ENCODE assay signal across 21 cellular contexts in the genomic region with DNA sequence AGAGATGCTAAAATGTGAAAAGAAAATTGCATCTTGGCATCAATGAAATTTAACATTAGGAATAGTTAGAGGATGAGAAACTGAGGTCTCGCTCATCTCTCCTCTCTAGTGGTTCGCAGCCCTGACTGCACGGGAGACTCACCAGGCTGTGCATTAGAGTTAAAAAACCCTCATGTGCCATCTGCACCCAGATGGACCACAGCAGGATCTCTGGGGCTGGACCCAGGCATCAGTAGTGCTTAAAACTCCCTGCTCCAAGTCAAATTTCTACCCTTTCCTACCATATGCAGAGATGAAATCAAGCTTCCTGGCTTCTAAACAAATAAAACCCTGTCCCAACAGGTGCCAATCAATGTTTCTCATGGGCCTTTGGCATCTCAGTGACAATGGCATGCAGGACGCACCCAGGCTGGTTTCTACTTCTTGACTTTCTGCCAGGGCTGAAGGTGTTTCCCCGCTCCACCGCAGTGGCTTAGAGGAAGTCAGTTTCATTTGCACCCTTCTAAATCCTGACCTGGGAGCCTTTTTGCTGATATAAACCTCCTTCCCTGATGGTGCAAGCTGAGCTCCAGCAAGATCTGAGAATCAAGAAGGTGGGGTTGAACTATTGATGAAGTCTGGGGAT.
"Had no signal": no experiment of that assay in that cellular context is flagged by ENCODE, and none has a peak within 500 bp of the region (broad histone marks: within the 10 kb centered on the region; RNA-seq: fewer than 3 reads in every experiment).

No MANE protein-coding gene starts in this region.

- H3K36me3 Mint-ChIP-seq: activated naive CD4-positive, alpha-beta T cell treated with anti-CD3 and anti-CD28 coated beads, Interleukin-2, amount 50 U/mL, for 24 hours; naive thymus-derived CD4-positive, alpha-beta T cell; WTC11 had no signal

- H3K9me3 Mint-ChIP-seq: activated naive CD4-positive, alpha-beta T cell treated with anti-CD3 and anti-CD28 coated beads, Interleukin-2, amount 50 U/mL, for 24 hours; stimulated activated naive CD8-positive, alpha-beta T cell treated with anti-CD3 and anti-CD28 coated beads, Interleukin-15, Interleukin-2, amounts not matched to agents 100 ng/mL and 50 ng/mL, for 24 hours; T-helper 1 cell treated with Interleukin-12 subunit alpha and Interleukin-12 subunit beta and Interleukin-4 antibody, amounts not matched to agents 30 μg/mL and 1 μg/mL, for 36 hours; WTC11 had no signal

- DNase-seq: activated gamma-delta T cell treated with Interleukin-2 at 50 U/mL for 16 hours; activated T-cell treated with anti-CD3 and anti-CD28 coated beads, Interleukin-2, amount 50 U/mL, for 1 hour; anterior cingulate cortex; body of pancreas; central memory CD4-positive, alpha-beta T cell; foreskin melanocyte; left lung; naive thymus-derived CD4-positive, alpha-beta T cell; pancreas; psoas muscle; right cardiac atrium; stimulated activated CD4-positive, alpha-beta T cell treated with anti-CD3 and anti-CD28 coated beads, Interleukin-12 subunit alpha, Interleukin-12 subunit beta, amount 100 ng/mL, for 4 hours; stimulated activated CD4-positive, alpha-beta T cell treated with anti-CD3 and anti-CD28 coated beads, Interleukin-1b, Interleukin-23, amount 100 ng/mL, for 48 hours; T1000 had no signal

- H3K27ac ChIP-seq: body of pancreas, coronary artery, left lung, pancreas, psoas muscle, thyroid gland had no signal

- ATAC-seq: body of pancreas; naive thymus-derived CD4-positive, alpha-beta T cell; psoas muscle; right cardiac atrium; WTC11 had no signal

- H3K4me1 Mint-ChIP-seq: activated naive CD4-positive, alpha-beta T cell treated with anti-CD3 and anti-CD28 coated beads, Interleukin-2, amount 50 U/mL, for 24 hours had no signal

- H3K27ac Mint-ChIP-seq: activated naive CD4-positive, alpha-beta T cell treated with anti-CD3 and anti-CD28 coated beads, Interleukin-2, amount 50 U/mL, for 24 hours; naive thymus-derived CD4-positive, alpha-beta T cell; stimulated activated naive CD8-positive, alpha-beta T cell treated with anti-CD3 and anti-CD28 coated beads, Interleukin-15, Interleukin-2, amounts not matched to agents 100 ng/mL and 50 ng/mL, for 24 hours; T-helper 1 cell treated with Interleukin-12 subunit alpha and Interleukin-12 subunit beta and Interleukin-4 antibody, amounts not matched to agents 30 μg/mL and 1 μg/mL, for 36 hours; WTC11 had no signal

- H3K4me3 Mint-ChIP-seq: activated naive CD4-positive, alpha-beta T cell treated with anti-CD3 and anti-CD28 coated beads, Interleukin-2, amount 50 U/mL, for 24 hours; naive thymus-derived CD4-positive, alpha-beta T cell; stimulated activated naive CD8-positive, alpha-beta T cell treated with anti-CD3 and anti-CD28 coated beads, Interleukin-15, Interleukin-2, amounts not matched to agents 100 ng/mL and 50 ng/mL, for 24 hours; T-helper 1 cell treated with Interleukin-12 subunit alpha and Interleukin-12 subunit beta and Interleukin-4 antibody, amounts not matched to agents 30 μg/mL and 1 μg/mL, for 36 hours; WTC11 had no signal

- H3K4me3 ChIP-seq: body of pancreas, coronary artery, left lung, lung, pancreas, psoas muscle, thyroid gland had no signal
